1 cellular context compared by ENCODE assay signal in the genomic region with DNA sequence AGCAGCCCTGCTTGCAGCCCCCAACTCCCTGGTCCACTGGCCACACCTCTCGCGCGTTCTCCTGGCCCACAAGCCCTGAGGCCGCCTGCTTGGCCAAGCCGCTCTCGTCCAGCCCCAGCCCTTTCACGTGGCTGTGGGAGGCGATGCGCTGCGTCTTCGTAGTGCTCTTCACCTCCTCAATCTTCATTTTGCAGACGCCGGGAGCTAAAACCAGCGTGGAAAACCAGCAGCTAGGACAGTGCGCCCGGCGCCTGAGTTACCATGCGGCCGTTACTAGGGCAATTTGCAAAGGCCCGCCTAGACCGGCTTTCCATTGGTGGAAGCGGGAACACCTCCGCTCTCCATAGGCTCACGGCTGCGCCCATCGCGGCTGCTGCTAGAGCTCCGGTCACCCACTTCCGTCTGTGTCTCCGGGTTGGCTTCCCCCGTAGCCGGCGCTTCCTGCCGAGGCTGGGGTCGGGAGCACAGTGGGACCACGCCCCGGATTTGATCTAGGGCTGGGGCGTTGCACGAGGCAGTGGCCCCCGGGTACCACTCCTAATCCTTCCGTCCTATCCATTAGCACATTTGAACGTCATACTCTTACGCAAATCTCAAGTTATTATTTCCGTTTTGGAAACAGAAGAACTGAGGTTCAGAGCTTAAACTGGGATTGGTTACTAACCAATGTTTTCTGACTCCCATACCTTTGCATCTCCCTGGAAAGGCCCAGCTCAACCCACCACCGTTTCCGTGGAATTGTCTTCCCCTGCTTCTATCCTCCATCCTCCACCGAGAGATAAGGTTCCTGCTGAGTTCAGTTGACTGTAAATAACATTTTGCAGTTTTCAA.
TF ChIP-seq lines count a peak whose summit lies in the region.

A gene (minus strand): TSS at position 275 of the 831 bp plus-strand sequence. CDS start 88 bp downstream, at position 187.

TF ChIP-seq in HepG2, 621 proteins besides CTCF, POLR2A, EP300 and RAD21 (continued from another document and continues in another):
- peak; percentile 68 for TF ChIP-seq RXRA (CRISPR knock-in tag; IDR thresholded peaks at IDR 0.05)
- TF ChIP-seq, protein P1, sequence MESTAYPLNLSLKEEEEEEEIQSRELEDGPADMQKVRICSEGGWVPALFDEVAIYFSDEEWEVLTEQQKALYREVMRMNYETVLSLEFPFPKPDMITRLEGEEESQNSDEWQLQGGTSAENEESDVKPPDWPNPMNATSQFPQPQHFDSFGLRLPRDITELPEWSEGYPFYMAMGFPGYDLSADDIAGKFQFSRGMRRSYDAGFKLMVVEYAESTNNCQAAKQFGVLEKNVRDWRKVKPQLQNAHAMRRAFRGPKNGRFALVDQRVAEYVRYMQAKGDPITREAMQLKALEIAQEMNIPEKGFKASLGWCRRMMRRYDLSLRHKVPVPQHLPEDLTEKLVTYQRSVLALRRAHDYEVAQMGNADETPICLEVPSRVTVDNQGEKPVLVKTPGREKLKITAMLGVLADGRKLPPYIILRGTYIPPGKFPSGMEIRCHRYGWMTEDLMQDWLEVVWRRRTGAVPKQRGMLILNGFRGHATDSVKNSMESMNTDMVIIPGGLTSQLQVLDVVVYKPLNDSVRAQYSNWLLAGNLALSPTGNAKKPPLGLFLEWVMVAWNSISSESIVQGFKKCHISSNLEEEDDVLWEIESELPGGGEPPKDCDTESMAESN (CRISPR knock-in tag; conservative IDR thresholded peaks at IDR 0.05), result 0 out of 2 replicates have a peak, but pooled peaks have one; percentile 45
- TF ChIP-seq RFX5 (IDR thresholded peaks at IDR 0.05; ENCODE audit: low read depth, low read length), result peak; percentile 93
- no peak for TF ChIP-seq KDM1A (CRISPR knock-in tag; IDR thresholded peaks at IDR 0.05)
- TF ChIP-seq, protein P2, sequence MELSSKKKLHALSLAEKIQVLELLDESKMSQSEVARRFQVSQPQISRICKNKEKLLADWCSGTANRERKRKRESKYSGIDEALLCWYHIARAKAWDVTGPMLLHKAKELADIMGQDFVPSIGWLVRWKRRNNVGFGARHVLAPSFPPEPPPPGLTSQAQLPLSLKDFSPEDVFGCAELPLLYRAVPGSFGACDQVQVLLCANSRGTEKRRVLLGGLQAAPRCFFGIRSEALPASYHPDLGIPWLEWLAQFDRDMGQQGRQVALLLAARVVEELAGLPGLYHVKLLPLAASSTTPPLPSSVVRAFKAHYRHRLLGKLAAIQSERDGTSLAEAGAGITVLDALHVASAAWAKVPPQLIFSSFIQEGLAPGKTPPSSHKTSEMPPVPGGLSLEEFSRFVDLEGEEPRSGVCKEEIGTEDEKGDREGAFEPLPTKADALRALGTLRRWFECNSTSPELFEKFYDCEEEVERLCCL (CRISPR knock-in tag; IDR thresholded peaks at IDR 0.05; ENCODE audit: borderline replicate concordance), result no peak
- no peak for TF ChIP-seq BRCA1 (CRISPR knock-in tag; IDR thresholded peaks at IDR 0.05)
- TF ChIP-seq ZNF549 (CRISPR knock-in tag; IDR thresholded peaks at IDR 0.05), result no peak
- TF ChIP-seq MIXL1 (CRISPR knock-in tag; IDR thresholded peaks at IDR 0.05), result peak; percentile 60; the same call in 1 of the 2 replicates
- TF ChIP-seq YEATS2 (CRISPR knock-in tag; IDR thresholded peaks at IDR 0.05; ENCODE audit: borderline replicate concordance), result peak; percentile 94
- TF ChIP-seq ZNF607 (CRISPR knock-in tag; IDR thresholded peaks at IDR 0.05; ENCODE audit: borderline replicate concordance), result peak; percentile 50; the same call in 1 of the 2 replicates
- TF ChIP-seq RBAK (CRISPR knock-in tag; IDR thresholded peaks at IDR 0.05), result no peak
- peak; percentile 50 for TF ChIP-seq AGO1 (IDR thresholded peaks at IDR 0.05; ENCODE audit: low read depth, low read length, poor library complexity, severe bottlenecking)
- TF ChIP-seq TOE1 (CRISPR knock-in tag; IDR thresholded peaks at IDR 0.05), result peak; percentile 87
- TF ChIP-seq ZNF746 (CRISPR knock-in tag; IDR thresholded peaks at IDR 0.05), result peak; percentile 56; the same call in 1 of the 2 replicates
- no peak for TF ChIP-seq ZNF652 (CRISPR knock-in tag; IDR thresholded peaks at IDR 0.05; ENCODE audit: borderline replicate concordance, low read depth)
- peak; percentile 72 for TF ChIP-seq CREB1 (IDR thresholded peaks at IDR 0.05)
- TF ChIP-seq CREB1 (CRISPR knock-in tag; IDR thresholded peaks at IDR 0.05), result peak; percentile 80
- no peak for TF ChIP-seq STAG1 (CRISPR knock-in tag; IDR thresholded peaks at IDR 0.05)
- TF ChIP-seq ZNF879 (CRISPR knock-in tag; IDR thresholded peaks at IDR 0.05), result no peak
- TF ChIP-seq BCL6 (CRISPR knock-in tag; IDR thresholded peaks at IDR 0.05), result peak; percentile 46; the same call in 1 of the 2 replicates
- peak; percentile 76; the same call in 1 of the 2 replicates for TF ChIP-seq CBFB (CRISPR knock-in tag; IDR thresholded peaks at IDR 0.05)
- TF ChIP-seq, protein P3, sequence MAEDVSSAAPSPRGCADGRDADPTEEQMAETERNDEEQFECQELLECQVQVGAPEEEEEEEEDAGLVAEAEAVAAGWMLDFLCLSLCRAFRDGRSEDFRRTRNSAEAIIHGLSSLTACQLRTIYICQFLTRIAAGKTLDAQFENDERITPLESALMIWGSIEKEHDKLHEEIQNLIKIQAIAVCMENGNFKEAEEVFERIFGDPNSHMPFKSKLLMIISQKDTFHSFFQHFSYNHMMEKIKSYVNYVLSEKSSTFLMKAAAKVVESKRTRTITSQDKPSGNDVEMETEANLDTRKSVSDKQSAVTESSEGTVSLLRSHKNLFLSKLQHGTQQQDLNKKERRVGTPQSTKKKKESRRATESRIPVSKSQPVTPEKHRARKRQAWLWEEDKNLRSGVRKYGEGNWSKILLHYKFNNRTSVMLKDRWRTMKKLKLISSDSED (CRISPR knock-in tag; IDR thresholded peaks at IDR 0.05), result no peak
- TF ChIP-seq, protein P4, sequence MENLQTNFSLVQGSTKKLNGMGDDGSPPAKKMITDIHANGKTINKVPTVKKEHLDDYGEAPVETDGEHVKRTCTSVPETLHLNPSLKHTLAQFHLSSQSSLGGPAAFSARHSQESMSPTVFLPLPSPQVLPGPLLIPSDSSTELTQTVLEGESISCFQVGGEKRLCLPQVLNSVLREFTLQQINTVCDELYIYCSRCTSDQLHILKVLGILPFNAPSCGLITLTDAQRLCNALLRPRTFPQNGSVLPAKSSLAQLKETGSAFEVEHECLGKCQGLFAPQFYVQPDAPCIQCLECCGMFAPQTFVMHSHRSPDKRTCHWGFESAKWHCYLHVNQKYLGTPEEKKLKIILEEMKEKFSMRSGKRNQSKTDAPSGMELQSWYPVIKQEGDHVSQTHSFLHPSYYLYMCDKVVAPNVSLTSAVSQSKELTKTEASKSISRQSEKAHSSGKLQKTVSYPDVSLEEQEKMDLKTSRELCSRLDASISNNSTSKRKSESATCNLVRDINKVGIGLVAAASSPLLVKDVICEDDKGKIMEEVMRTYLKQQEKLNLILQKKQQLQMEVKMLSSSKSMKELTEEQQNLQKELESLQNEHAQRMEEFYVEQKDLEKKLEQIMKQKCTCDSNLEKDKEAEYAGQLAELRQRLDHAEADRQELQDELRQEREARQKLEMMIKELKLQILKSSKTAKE (CRISPR knock-in tag; IDR thresholded peaks at IDR 0.05; ENCODE audit: borderline replicate concordance), result no peak
- TF ChIP-seq, protein P5, sequence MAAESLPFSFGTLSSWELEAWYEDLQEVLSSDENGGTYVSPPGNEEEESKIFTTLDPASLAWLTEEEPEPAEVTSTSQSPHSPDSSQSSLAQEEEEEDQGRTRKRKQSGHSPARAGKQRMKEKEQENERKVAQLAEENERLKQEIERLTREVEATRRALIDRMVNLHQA (CRISPR knock-in tag; IDR thresholded peaks at IDR 0.05), result no peak
- no peak for TF ChIP-seq ZNF460 (CRISPR knock-in tag; IDR thresholded peaks at IDR 0.05; ENCODE audit: borderline replicate concordance)
- TF ChIP-seq ZNF547 (CRISPR knock-in tag; IDR thresholded peaks at IDR 0.05), result peak; percentile 70; the same call in 1 of the 2 replicates
- TF ChIP-seq ZNF563 (CRISPR knock-in tag; IDR thresholded peaks at IDR 0.05), result no peak
- TF ChIP-seq FOSL1 (CRISPR knock-in tag; IDR thresholded peaks at IDR 0.05; ENCODE audit: borderline replicate concordance), result no peak
- TF ChIP-seq ZNF777 (CRISPR knock-in tag; IDR thresholded peaks at IDR 0.05), result no peak
- peak; percentile 95 for TF ChIP-seq KMT2B (CRISPR knock-in tag; IDR thresholded peaks at IDR 0.05)
- TF ChIP-seq, protein P6, sequence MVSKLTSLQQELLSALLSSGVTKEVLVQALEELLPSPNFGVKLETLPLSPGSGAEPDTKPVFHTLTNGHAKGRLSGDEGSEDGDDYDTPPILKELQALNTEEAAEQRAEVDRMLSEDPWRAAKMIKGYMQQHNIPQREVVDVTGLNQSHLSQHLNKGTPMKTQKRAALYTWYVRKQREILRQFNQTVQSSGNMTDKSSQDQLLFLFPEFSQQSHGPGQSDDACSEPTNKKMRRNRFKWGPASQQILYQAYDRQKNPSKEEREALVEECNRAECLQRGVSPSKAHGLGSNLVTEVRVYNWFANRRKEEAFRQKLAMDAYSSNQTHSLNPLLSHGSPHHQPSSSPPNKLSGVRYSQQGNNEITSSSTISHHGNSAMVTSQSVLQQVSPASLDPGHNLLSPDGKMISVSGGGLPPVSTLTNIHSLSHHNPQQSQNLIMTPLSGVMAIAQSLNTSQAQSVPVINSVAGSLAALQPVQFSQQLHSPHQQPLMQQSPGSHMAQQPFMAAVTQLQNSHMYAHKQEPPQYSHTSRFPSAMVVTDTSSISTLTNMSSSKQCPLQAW (CRISPR knock-in tag; IDR thresholded peaks at IDR 0.05), result peak; percentile 51; the same call in 1 of the 2 replicates
- TF ChIP-seq ZNF773 (CRISPR knock-in tag; IDR thresholded peaks at IDR 0.05; ENCODE audit: borderline replicate concordance), result no peak
- peak; percentile 27; the same call in 1 of the 2 replicates for TF ChIP-seq ZNF12 (CRISPR knock-in tag; IDR thresholded peaks at IDR 0.05)
- TF ChIP-seq ZNF562 (CRISPR knock-in tag; IDR thresholded peaks at IDR 0.05; ENCODE audit: borderline replicate concordance), result no peak
- peak; percentile 70; the same call in 1 of the 2 replicates for TF ChIP-seq NRL (CRISPR knock-in tag; IDR thresholded peaks at IDR 0.05; ENCODE audit: borderline replicate concordance)
- 0 out of 2 replicates have a peak, but pooled peaks have one; percentile 18 for TF ChIP-seq TP53 (CRISPR knock-in tag; conservative IDR thresholded peaks at IDR 0.05)
- TF ChIP-seq, protein P7, sequence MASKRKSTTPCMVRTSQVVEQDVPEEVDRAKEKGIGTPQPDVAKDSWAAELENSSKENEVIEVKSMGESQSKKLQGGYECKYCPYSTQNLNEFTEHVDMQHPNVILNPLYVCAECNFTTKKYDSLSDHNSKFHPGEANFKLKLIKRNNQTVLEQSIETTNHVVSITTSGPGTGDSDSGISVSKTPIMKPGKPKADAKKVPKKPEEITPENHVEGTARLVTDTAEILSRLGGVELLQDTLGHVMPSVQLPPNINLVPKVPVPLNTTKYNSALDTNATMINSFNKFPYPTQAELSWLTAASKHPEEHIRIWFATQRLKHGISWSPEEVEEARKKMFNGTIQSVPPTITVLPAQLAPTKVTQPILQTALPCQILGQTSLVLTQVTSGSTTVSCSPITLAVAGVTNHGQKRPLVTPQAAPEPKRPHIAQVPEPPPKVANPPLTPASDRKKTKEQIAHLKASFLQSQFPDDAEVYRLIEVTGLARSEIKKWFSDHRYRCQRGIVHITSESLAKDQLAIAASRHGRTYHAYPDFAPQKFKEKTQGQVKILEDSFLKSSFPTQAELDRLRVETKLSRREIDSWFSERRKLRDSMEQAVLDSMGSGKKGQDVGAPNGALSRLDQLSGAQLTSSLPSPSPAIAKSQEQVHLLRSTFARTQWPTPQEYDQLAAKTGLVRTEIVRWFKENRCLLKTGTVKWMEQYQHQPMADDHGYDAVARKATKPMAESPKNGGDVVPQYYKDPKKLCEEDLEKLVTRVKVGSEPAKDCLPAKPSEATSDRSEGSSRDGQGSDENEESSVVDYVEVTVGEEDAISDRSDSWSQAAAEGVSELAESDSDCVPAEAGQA (IDR thresholded peaks at IDR 0.05; ENCODE audit: low read depth), result peak; percentile 91
- TF ChIP-seq, protein P7 (CRISPR knock-in tag; IDR thresholded peaks at IDR 0.05; ENCODE audit: borderline replicate concordance), result no peak
- TF ChIP-seq ZSCAN21 (CRISPR knock-in tag; IDR thresholded peaks at IDR 0.05; ENCODE audit: borderline replicate concordance), result peak; percentile 44; the same call in 1 of the 2 replicates
- TF ChIP-seq, protein P8, sequence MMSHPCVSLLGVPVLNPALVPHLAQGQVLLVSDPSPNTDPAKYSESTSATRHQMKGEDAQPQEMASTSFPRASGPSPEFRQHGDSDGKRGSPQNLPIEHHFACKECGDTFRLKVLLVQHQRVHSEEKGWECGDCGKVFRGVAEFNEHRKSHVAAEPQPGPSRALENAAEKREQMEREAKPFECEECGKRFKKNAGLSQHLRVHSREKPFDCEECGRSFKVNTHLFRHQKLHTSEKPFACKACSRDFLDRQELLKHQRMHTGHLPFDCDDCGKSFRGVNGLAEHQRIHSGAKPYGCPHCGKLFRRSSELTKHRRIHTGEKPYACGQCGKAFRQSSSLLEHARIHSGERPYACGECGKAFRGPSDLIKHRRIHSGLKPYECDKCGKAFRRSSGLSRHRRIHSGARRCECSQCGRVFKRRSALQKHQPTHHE (CRISPR knock-in tag; IDR thresholded peaks at IDR 0.05; ENCODE audit: borderline replicate concordance), result no peak
- TF ChIP-seq, protein P9, sequence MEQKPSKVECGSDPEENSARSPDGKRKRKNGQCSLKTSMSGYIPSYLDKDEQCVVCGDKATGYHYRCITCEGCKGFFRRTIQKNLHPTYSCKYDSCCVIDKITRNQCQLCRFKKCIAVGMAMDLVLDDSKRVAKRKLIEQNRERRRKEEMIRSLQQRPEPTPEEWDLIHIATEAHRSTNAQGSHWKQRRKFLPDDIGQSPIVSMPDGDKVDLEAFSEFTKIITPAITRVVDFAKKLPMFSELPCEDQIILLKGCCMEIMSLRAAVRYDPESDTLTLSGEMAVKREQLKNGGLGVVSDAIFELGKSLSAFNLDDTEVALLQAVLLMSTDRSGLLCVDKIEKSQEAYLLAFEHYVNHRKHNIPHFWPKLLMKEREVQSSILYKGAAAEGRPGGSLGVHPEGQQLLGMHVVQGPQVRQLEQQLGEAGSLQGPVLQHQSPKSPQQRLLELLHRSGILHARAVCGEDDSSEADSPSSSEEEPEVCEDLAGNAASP (CRISPR knock-in tag; IDR thresholded peaks at IDR 0.05; ENCODE audit: borderline replicate concordance), result peak; percentile 33; the same call in 1 of the 2 replicates
- peak; percentile 83 for TF ChIP-seq AKAP8 (CRISPR knock-in tag; IDR thresholded peaks at IDR 0.05)
- no peak for TF ChIP-seq CENPT (CRISPR knock-in tag; IDR thresholded peaks at IDR 0.05; ENCODE audit: low read depth)
- TF ChIP-seq ZNF761 (CRISPR knock-in tag; conservative IDR thresholded peaks at IDR 0.05), result no peak
